ENCODE assay signal across 8 cellular contexts in the genomic region with DNA sequence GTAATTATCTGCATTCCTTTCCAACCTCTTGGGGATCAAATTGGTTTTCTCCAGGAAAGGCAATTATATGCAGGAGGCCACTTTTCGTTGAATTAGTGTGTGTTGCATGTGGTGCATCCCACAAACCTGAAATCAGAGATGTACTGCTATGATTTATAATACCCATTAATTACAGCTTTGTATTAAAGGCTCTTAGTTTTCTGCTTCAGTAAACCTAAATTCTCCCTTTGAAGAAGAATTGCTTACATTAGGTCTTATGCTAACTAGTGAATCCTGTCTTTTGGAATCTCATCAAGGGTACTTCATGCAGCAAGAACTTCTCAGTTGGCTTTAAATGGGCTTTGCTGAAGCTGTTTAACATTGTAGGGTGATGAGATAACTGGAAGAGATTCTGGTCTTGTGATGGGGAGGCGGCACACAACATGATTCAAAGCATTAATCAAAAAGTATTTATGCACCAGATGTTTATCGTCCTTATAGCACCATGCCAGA.
A peak's percentile ranks its signal among the peaks of the same experiment; 100 is the strongest.
DNase-seq lines count a peak whose midpoint lies in the region; ATAC-seq and TF ChIP-seq lines count a peak whose summit lies in the region.
"Not testable (repeated sequence)": the region's sequence is repeated elsewhere in the genome, so short reads cannot be mapped to it uniquely, and the experiment has no call there.

No MANE protein-coding gene starts in this region.

- not testable (repeated sequence) for H3K27me3 ChIP-seq in GM23338 (ENCODE audit: insufficient read depth)

- H3K9me3 Mint-ChIP-seq in GM23338, mesothelial cell of epicardium: not testable (repeated sequence)

- H3K36me3 Mint-ChIP-seq in GM23338 (ENCODE audit: low read depth); mesothelial cell of epicardium: not testable (repeated sequence)

- DNase-seq in AG10803 (ENCODE audit: low read depth) (peak; percentile 99), NCI-H1417 (lab: John Stamatoyannopoulos, UW) (peak in 2 of 3 experiments; percentile 17 to 70), SK-MEL-5 (ENCODE audit: low read depth, low spot score) (peak; percentile 25), cardiac fibroblast (ENCODE audit: low read depth in 2 of 2) (peak; percentile 61 to 86), fibroblast of the conjunctiva (ENCODE audit: low read depth) (peak; percentile 91), stromal cell of bone marrow (ENCODE audit: low read depth) (peak; percentile 69)
- not testable (repeated sequence) for DNase-seq in GM23338 (ENCODE audit: low spot score); mesothelial cell of epicardium (ENCODE audit: low spot score in 2 of 2, unreplicated experiment in 2 of 2)

- not testable (repeated sequence) for H3K27ac ChIP-seq in GM23338 (ENCODE audit: low read depth)

- H3K4me1 Mint-ChIP-seq in GM23338 (peaks cover 51% of the 10 kb centered on the region), mesothelial cell of epicardium (peaks cover 29% of the 10 kb centered on the region)

- not testable (repeated sequence) for H3K27ac Mint-ChIP-seq in GM23338
- peak overlapping the region; percentile 74 for H3K27ac Mint-ChIP-seq in mesothelial cell of epicardium

- ATAC-seq in GM23338 = not testable (repeated sequence)

- H4K20me1 ChIP-seq in GM23338 (replicated peaks; ENCODE audit: insufficient read depth) = not testable (repeated sequence)

- H3K4me3 Mint-ChIP-seq in GM23338, mesothelial cell of epicardium: not testable (repeated sequence)

- H3K4me1 ChIP-seq in GM23338 (ENCODE audit: insufficient read depth) = peaks cover 36% of the 10 kb centered on the region

- H3K9me2 ChIP-seq in GM23338 (ENCODE audit: insufficient read depth) = not testable (repeated sequence)

- not testable (repeated sequence) for H3K36me3 ChIP-seq in GM23338 (ENCODE audit: insufficient read depth)

- H3K4me2 ChIP-seq in GM23338 = peak overlapping the region; percentile 28; the same call in 1 of the 2 replicates

- not testable (repeated sequence) for H3F3A ChIP-seq in GM23338 (replicated peaks; ENCODE audit: low read depth)

- H3K79me2 ChIP-seq in GM23338 (replicated peaks; ENCODE audit: insufficient read depth) = peaks cover 20% of the 10 kb centered on the region; the same call in 1 of the 2 replicates

- TF ChIP-seq CTCF in AG10803 (conservative IDR thresholded peaks at IDR 0.05; ENCODE audit: low read length); GM23338 (conservative IDR thresholded peaks at IDR 0.05; ENCODE audit: low read depth in 2 of 2); cardiac fibroblast (IDR thresholded peaks at IDR 0.05; ENCODE audit: low read depth, low read length); mesothelial cell of epicardium (IDR thresholded peaks at IDR 0.05; ENCODE audit: unreplicated experiment): not testable (repeated sequence)

- not testable (repeated sequence) for H2AFZ ChIP-seq in GM23338

- not testable (repeated sequence) for H3K4me3 ChIP-seq in AG10803 (ENCODE audit: low read length); GM23338; cardiac fibroblast (replicated peaks in 1 of 2; ENCODE audit: low read depth in 2 of 2, low read length in 2 of 2)

- in situ Hi-C loops in SK-MEL-5 (cut with HindIII; ENCODE audit: low pct_unique_long_range_greater_than_20kb, low sequenced_read_pairs) = not testable (repeated sequence)

- H3K27me3 Mint-ChIP-seq in GM23338 (ENCODE audit: insufficient read depth, low read depth, poor library complexity); mesothelial cell of epicardium (ENCODE audit: low read depth): not testable (repeated sequence)
